Comparison of ENCODE assay signal across 8 cellular contexts in genomic region chr11:61917357-61918109, GRCh38. TPM values are rescaled to one million over a fixed set of nuclear protein-coding genes. Genes with fewer than 3 reads are reported as not detected.
A peak's percentile ranks its signal among the peaks of the same experiment; 100 is the strongest.
DNase-seq lines count a peak whose midpoint lies in the region; ATAC-seq and TF ChIP-seq lines count a peak whose summit lies in the region.

Gene RAB3IL1, minus strand, starts transcription at chr11:61917566. Its CDS starts 199 bp downstream, at chr11:61917367.

- no peaks in the 10 kb centered on the region for H3K27me3 ChIP-seq in GM23248 (replicated peaks; ENCODE audit: insufficient read depth)

- H3K9me3 Mint-ChIP-seq in activated CD8-positive, alpha-beta T cell treated with anti-CD3 and anti-CD28 coated beads for 36 hours: no peaks in the 10 kb centered on the region
- H3K9me3 Mint-ChIP-seq in naive thymus-derived CD8-positive, alpha-beta T cell: peaks cover 0 to 2% (median 0%) of the 10 kb centered on the region in 9 donors

- H4K20me1 ChIP-seq in GM23248 (ENCODE audit: insufficient read depth): no peaks in the 10 kb centered on the region

- intact Hi-C loops in activated CD8-positive, alpha-beta T cell treated with anti-CD3 and anti-CD28 coated beads for 36 hours (cut with micrococcal nuclease): no loop called here

- peaks cover 5% of the 10 kb centered on the region for H3K4me1 ChIP-seq in GM23248 (ENCODE audit: insufficient read depth)

- no peaks in the 10 kb centered on the region for H3K36me3 ChIP-seq in GM23248 (ENCODE audit: low read depth)

- H3K4me2 ChIP-seq in GM23248 (ENCODE audit: unreplicated experiment): peak within 1 kb of the TSS; percentile 71

- in situ Hi-C loops in GM23248 (cut with MboI): no loop called here

- no peaks in the 10 kb centered on the region for H3K9me2 ChIP-seq in GM23248 (ENCODE audit: insufficient read depth)

- peaks cover 50% of the 10 kb centered on the region for H3K27me3 Mint-ChIP-seq in activated CD8-positive, alpha-beta T cell treated with anti-CD3 and anti-CD28 coated beads for 36 hours
- H3K27me3 Mint-ChIP-seq in naive thymus-derived CD8-positive, alpha-beta T cell: peaks cover 41 to 81% (median 66%) of the 10 kb centered on the region in 5 donors

- H3K27ac Mint-ChIP-seq in activated CD8-positive, alpha-beta T cell treated with anti-CD3 and anti-CD28 coated beads for 36 hours: no peak within 1 kb of the TSS
- peak within 1 kb of the TSS in 2 of 10 donors; percentile 28 to 52 for H3K27ac Mint-ChIP-seq in naive thymus-derived CD8-positive, alpha-beta T cell

- peak; percentile 56 for ATAC-seq in activated CD8-positive, alpha-beta T cell treated with anti-CD3 and anti-CD28 coated beads for 36 hours
- ATAC-seq in naive thymus-derived CD8-positive, alpha-beta T cell: peak; percentile 46 to 54
- no peak for ATAC-seq in HG03571 (IDR thresholded peaks at IDR 0.05; ENCODE audit: unreplicated experiment)

- 2 to 6% methylated on average over 12 to 43 of the region's 68 CpGs for WGBS in GM23248 (ENCODE audit: low coverage in 1 of 2, low lambda C conversion rate in 2 of 2, missing lambda C conversion rate in 2 of 2), 2 experiments

- peak within 1 kb of the TSS; percentile 72 for H2AFZ ChIP-seq in GM23248

- H3K4me3 Mint-ChIP-seq in activated CD8-positive, alpha-beta T cell treated with anti-CD3 and anti-CD28 coated beads for 36 hours: peak within 1 kb of the TSS; percentile 61
- H3K4me3 Mint-ChIP-seq in naive thymus-derived CD8-positive, alpha-beta T cell: peak within 1 kb of the TSS; percentile 57 to 83 (median 73)

- peak within 1 kb of the TSS; percentile 75 for H3K9ac ChIP-seq in GM23248

- no peaks in the 10 kb centered on the region for H3F3A ChIP-seq in GM23248 (ENCODE audit: insufficient read depth)

- H3K79me2 ChIP-seq in GM23248 (ENCODE audit: insufficient read depth): no peaks in the 10 kb centered on the region

- POLR2A ChIA-PET in AG04449 (lab: Yijun Ruan, JAX): interaction anchor here (0.6 to 1.0 kb wide), 2 partner anchors 50 to 487 kb away, joined by 3 read pairs; partner anchors contain the start of gene FTH1
- POLR2A ChIA-PET in activated CD8-positive, alpha-beta T cell treated with anti-CD3 and anti-CD28 coated beads for 36 hours (lab: Charles Lee): no interaction called here
- POLR2A ChIA-PET in naive thymus-derived CD8-positive, alpha-beta T cell (lab: Charles Lee): no interaction called here

- H3K9me3 ChIP-seq in GM23248 (ENCODE audit: low read depth): no peaks in the 10 kb centered on the region

- H3K4me3 ChIP-seq in AG04449 (ENCODE audit: low read depth, low read length): peak within 1 kb of the TSS; percentile 58
- peak within 1 kb of the TSS; percentile 82 for H3K4me3 ChIP-seq in GM23248
- peak within 1 kb of the TSS; percentile 76 for H3K4me3 ChIP-seq in fibroblast of the aortic adventitia (ENCODE audit: low read depth, low read length)

- DNase-seq in AG04449 (ENCODE audit: low read depth, low spot score) (no peak), GM23248 (peak; percentile 78), fibroblast of the aortic adventitia (ENCODE audit: low read depth) (peak; percentile 47), OCI-M2 (lab: John Stamatoyannopoulos, UW; ENCODE audit: unreplicated experiment) (no peak), cerebellar nuclear complex (lab: John Stamatoyannopoulos, UW) (no peak)
- peak; percentile 27 for DNase-seq in activated CD8-positive, alpha-beta T cell treated with anti-CD3 and anti-CD28 coated beads for 36 hours
- DNase-seq in naive thymus-derived CD8-positive, alpha-beta T cell: peak in 1 of 10 donors; percentile 28

- H3K4me1 Mint-ChIP-seq in activated CD8-positive, alpha-beta T cell treated with anti-CD3 and anti-CD28 coated beads for 36 hours (ENCODE audit: low read depth): peaks cover 4% of the 10 kb centered on the region
- peaks cover 8 to 14% (median 13%) of the 10 kb centered on the region in 4 donors for H3K4me1 Mint-ChIP-seq in naive thymus-derived CD8-positive, alpha-beta T cell

- no peak for TF ChIP-seq CTCF in AG04449 (IDR thresholded peaks at IDR 0.05; ENCODE audit: insufficient read depth, low read length, missing control alignments)
- TF ChIP-seq CTCF in activated CD8-positive, alpha-beta T cell treated with anti-CD3 and anti-CD28 coated beads for 36 hours (IDR thresholded peaks at IDR 0.05): no peak
- TF ChIP-seq CTCF in fibroblast of the aortic adventitia (IDR thresholded peaks at IDR 0.05; ENCODE audit: insufficient read depth, low read length): no peak

- H3K27ac ChIP-seq in GM23248: no peak within 1 kb of the TSS

- H3K36me3 Mint-ChIP-seq in activated CD8-positive, alpha-beta T cell treated with anti-CD3 and anti-CD28 coated beads for 36 hours (ENCODE audit: low read depth): no peaks in the 10 kb centered on the region
- no peaks in the 10 kb centered on the region for H3K36me3 Mint-ChIP-seq in naive thymus-derived CD8-positive, alpha-beta T cell

- CTCF ChIA-PET in AG04449 (lab: Yijun Ruan, JAX): interaction anchor here (0.8 to 12.2 kb wide), 7 partner anchors 8 to 165 kb away, joined by 3 to 245 read pairs (median 3); partner anchors contain the start of gene BEST1
- CTCF ChIA-PET in activated CD8-positive, alpha-beta T cell treated with anti-CD3 and anti-CD28 coated beads for 36 hours (lab: Charles Lee): interaction anchor here (1.8 kb wide), 1 partner anchor 18 kb away, joined by 6 read pairs; no protein-coding TSS in a partner anchor

RNA-seq across cellular contexts. Expression of gene RAB3IL1, which starts in this region (rescaled TPM):
- 6.6 and 7.5 TPM in 2 replicates for total RNA-seq in GM23248 (2014; rRNA removed; shearing (Covaris generic))
- 2.8 and 3.3 TPM in 2 replicates for polyA plus RNA-seq in GM23248 (2016; fragmentation: Nextera tagmentation; extraction: Ambion mirVana)
- total RNA-seq in activated CD8-positive, alpha-beta T cell treated with anti-CD3 and anti-CD28 coated beads for 36 hours: not detected
- 17.1 and 50.7 TPM in 2 replicates for total RNA-seq in fibroblast of the aortic adventitia (ENCODE audit: low replicate concordance)
- total RNA-seq in naive thymus-derived CD8-positive, alpha-beta T cell: under 1 TPM; 0.23 to 0.82 TPM
- not detected for polyA plus RNA-seq in naive thymus-derived CD8-positive, alpha-beta T cell

Comparison
In these comparisons a context has a peak if more than half of its experiments do, and no peak if none do; other contexts are left out.
1. Peak in DNase-seq and ATAC-seq in activated CD8-positive, alpha-beta T cell treated with anti-CD3 and anti-CD28 coated beads for 36 hours; RNA of the gene not detected or under 1 TPM.
2. Peak in ATAC-seq in naive thymus-derived CD8-positive, alpha-beta T cell; RNA of the gene not detected or under 1 TPM.
3. DNase-seq: peak in GM23248 (single experiment) and fibroblast of the aortic adventitia (single experiment); none in AG04449 (single experiment), OCI-M2 (single experiment) and cerebellar nuclear complex (0 of 2).
4. Peak in every context shown above with its lines, with median percentiles within 50 percentile points of each other: H3K4me3 ChIP-seq.